ENCODE assay signal across 18 cellular contexts in genomic region chr2:76498387-76498786, GRCh38.
A peak's percentile ranks its signal among the peaks of the same experiment; 100 is the strongest.
DNase-seq lines count a peak whose midpoint lies in the region; ATAC-seq and TF ChIP-seq lines count a peak whose summit lies in the region.
"Had no signal": no experiment of that assay in that cellular context is flagged by ENCODE, and none has a peak within 500 bp of the region (broad histone marks: within the 10 kb centered on the region; RNA-seq: fewer than 3 reads in every experiment).

No MANE protein-coding gene starts in this region.

- DNase-seq in NCI-H748 (lab: John Stamatoyannopoulos, UW; ENCODE audit: unreplicated experiment), result peak; percentile 9
- DNase-seq in NCI-H748 treated with DMSO at 0.1 percent for 48 hours (lab: John Stamatoyannopoulos, UW), result no peak
- peak; percentile 61 for DNase-seq in DMS79 treated with DMSO at 0.1 percent for 48 hours (lab: John Stamatoyannopoulos, UW)
- peak; percentile 49 for DNase-seq in NCI-H345 treated with DMSO at 0.1 percent for 48 hours (lab: John Stamatoyannopoulos, UW; ENCODE audit: unreplicated experiment)
- no peak for DNase-seq in GM03348 (ENCODE audit: low spot score)
- DNase-seq in DMS153 (lab: John Stamatoyannopoulos, UW), result no peak
- DNase-seq: H9, HFFc6, Kasumi-1, NCI-H1417 treated with DMSO at 0.1 percent for 48 hours, NCI-H1930, NCI-H2171, NCI-H446, OCI-M1 had no signal

- no peak for TF ChIP-seq CTCF in VCaP (conservative IDR thresholded peaks at IDR 0.05)

- peak overlapping the region; percentile 95 for H3K27ac ChIP-seq in VCaP
- H3K27ac ChIP-seq: A549 had no signal

- no peak for ATAC-seq in GM18861 (IDR thresholded peaks at IDR 0.05; ENCODE audit: unreplicated experiment)
- ATAC-seq: A549, Right ventricle myocardium inferior had no signal

Comparison
In these comparisons a context has a peak if more than half of its experiments do, and no peak if none do; other contexts are left out.
1. DNase-seq: peak in NCI-H748 (single experiment), DMS79 treated with DMSO at 0.1 percent for 48 hours (single experiment) and NCI-H345 treated with DMSO at 0.1 percent for 48 hours (single experiment); none in NCI-H748 treated with DMSO at 0.1 percent for 48 hours (single experiment), GM03348 (single experiment) and DMS153 (single experiment).